ENCODE assay signal across 2 cellular contexts in the genomic region with DNA sequence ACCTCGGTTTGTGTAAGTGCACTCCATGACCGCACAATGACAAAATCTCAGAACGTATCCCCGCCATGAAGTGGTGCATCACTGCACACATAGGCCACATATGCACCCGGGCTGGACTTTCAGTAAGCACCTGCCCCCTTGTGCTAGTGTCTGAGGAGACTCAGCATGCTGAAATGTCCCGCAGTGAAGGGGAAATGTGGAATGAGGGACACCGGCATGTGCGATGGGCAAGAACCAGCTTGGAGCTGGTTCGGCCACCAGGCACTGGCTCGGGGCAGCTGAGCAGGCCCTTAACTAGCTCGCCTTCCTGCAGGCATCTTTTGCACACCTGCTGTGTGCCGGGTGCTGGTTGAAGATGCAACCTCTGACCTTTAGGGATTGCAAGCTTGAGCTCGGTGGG.
TF ChIP-seq lines count a peak whose summit lies in the region.

No MANE protein-coding gene starts in this region.

TF ChIP-seq in IMR-90, 13 proteins besides CTCF, POLR2A, EP300 and RAD21:
- no peak for TF ChIP-seq BHLHE40 (IDR thresholded peaks at IDR 0.05; ENCODE audit: low read depth, low read length)
- TF ChIP-seq RCOR1 (IDR thresholded peaks at IDR 0.05; ENCODE audit: insufficient replicate concordance, low read length) = no peak
- TF ChIP-seq, protein P1, sequence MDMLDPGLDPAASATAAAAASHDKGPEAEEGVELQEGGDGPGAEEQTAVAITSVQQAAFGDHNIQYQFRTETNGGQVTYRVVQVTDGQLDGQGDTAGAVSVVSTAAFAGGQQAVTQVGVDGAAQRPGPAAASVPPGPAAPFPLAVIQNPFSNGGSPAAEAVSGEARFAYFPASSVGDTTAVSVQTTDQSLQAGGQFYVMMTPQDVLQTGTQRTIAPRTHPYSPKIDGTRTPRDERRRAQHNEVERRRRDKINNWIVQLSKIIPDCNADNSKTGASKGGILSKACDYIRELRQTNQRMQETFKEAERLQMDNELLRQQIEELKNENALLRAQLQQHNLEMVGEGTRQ (IDR thresholded peaks at IDR 0.05; ENCODE audit: low read depth, low read length) = no peak
- no peak for TF ChIP-seq RFX5 (IDR thresholded peaks at IDR 0.05; ENCODE audit: low read depth, low read length)
- TF ChIP-seq MAFK (IDR thresholded peaks at IDR 0.05; ENCODE audit: low read depth, low read length) = no peak
- TF ChIP-seq SMC3 (IDR thresholded peaks at IDR 0.05; ENCODE audit: low read depth, low read length) = no peak
- no peak for TF ChIP-seq MXI1 (IDR thresholded peaks at IDR 0.05; ENCODE audit: borderline replicate concordance, low read depth, low read length)
- TF ChIP-seq, protein P2, sequence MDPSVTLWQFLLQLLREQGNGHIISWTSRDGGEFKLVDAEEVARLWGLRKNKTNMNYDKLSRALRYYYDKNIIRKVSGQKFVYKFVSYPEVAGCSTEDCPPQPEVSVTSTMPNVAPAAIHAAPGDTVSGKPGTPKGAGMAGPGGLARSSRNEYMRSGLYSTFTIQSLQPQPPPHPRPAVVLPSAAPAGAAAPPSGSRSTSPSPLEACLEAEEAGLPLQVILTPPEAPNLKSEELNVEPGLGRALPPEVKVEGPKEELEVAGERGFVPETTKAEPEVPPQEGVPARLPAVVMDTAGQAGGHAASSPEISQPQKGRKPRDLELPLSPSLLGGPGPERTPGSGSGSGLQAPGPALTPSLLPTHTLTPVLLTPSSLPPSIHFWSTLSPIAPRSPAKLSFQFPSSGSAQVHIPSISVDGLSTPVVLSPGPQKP (IDR thresholded peaks at IDR 0.05; ENCODE audit: borderline replicate concordance, low read depth, low read length) = no peak
- no peak for TF ChIP-seq CHD1 (IDR thresholded peaks at IDR 0.05; ENCODE audit: low read depth, low read length)
- no peak for TF ChIP-seq MAZ (IDR thresholded peaks at IDR 0.05; ENCODE audit: borderline replicate concordance, low read depth, low read length)
- no peak for TF ChIP-seq CEBPB (IDR thresholded peaks at IDR 0.05; ENCODE audit: low read depth, low read length)
- TF ChIP-seq NFE2L2 (IDR thresholded peaks at IDR 0.05; ENCODE audit: low read depth, low read length) = no peak
- no peak for TF ChIP-seq FOS (IDR thresholded peaks at IDR 0.05; ENCODE audit: low read depth, low read length)

TF ChIP-seq in H1, 55 proteins besides CTCF, POLR2A, EP300 and RAD21:
- no peak for TF ChIP-seq TEAD4 (IDR thresholded peaks at IDR 0.05; ENCODE audit: low read depth, low read length)
- no peak for TF ChIP-seq HDAC6 (IDR thresholded peaks at IDR 0.05; ENCODE audit: low read depth, low read length)
- TF ChIP-seq SIRT6 (IDR thresholded peaks at IDR 0.05; ENCODE audit: low read length) = no peak
- TF ChIP-seq, protein P3, sequence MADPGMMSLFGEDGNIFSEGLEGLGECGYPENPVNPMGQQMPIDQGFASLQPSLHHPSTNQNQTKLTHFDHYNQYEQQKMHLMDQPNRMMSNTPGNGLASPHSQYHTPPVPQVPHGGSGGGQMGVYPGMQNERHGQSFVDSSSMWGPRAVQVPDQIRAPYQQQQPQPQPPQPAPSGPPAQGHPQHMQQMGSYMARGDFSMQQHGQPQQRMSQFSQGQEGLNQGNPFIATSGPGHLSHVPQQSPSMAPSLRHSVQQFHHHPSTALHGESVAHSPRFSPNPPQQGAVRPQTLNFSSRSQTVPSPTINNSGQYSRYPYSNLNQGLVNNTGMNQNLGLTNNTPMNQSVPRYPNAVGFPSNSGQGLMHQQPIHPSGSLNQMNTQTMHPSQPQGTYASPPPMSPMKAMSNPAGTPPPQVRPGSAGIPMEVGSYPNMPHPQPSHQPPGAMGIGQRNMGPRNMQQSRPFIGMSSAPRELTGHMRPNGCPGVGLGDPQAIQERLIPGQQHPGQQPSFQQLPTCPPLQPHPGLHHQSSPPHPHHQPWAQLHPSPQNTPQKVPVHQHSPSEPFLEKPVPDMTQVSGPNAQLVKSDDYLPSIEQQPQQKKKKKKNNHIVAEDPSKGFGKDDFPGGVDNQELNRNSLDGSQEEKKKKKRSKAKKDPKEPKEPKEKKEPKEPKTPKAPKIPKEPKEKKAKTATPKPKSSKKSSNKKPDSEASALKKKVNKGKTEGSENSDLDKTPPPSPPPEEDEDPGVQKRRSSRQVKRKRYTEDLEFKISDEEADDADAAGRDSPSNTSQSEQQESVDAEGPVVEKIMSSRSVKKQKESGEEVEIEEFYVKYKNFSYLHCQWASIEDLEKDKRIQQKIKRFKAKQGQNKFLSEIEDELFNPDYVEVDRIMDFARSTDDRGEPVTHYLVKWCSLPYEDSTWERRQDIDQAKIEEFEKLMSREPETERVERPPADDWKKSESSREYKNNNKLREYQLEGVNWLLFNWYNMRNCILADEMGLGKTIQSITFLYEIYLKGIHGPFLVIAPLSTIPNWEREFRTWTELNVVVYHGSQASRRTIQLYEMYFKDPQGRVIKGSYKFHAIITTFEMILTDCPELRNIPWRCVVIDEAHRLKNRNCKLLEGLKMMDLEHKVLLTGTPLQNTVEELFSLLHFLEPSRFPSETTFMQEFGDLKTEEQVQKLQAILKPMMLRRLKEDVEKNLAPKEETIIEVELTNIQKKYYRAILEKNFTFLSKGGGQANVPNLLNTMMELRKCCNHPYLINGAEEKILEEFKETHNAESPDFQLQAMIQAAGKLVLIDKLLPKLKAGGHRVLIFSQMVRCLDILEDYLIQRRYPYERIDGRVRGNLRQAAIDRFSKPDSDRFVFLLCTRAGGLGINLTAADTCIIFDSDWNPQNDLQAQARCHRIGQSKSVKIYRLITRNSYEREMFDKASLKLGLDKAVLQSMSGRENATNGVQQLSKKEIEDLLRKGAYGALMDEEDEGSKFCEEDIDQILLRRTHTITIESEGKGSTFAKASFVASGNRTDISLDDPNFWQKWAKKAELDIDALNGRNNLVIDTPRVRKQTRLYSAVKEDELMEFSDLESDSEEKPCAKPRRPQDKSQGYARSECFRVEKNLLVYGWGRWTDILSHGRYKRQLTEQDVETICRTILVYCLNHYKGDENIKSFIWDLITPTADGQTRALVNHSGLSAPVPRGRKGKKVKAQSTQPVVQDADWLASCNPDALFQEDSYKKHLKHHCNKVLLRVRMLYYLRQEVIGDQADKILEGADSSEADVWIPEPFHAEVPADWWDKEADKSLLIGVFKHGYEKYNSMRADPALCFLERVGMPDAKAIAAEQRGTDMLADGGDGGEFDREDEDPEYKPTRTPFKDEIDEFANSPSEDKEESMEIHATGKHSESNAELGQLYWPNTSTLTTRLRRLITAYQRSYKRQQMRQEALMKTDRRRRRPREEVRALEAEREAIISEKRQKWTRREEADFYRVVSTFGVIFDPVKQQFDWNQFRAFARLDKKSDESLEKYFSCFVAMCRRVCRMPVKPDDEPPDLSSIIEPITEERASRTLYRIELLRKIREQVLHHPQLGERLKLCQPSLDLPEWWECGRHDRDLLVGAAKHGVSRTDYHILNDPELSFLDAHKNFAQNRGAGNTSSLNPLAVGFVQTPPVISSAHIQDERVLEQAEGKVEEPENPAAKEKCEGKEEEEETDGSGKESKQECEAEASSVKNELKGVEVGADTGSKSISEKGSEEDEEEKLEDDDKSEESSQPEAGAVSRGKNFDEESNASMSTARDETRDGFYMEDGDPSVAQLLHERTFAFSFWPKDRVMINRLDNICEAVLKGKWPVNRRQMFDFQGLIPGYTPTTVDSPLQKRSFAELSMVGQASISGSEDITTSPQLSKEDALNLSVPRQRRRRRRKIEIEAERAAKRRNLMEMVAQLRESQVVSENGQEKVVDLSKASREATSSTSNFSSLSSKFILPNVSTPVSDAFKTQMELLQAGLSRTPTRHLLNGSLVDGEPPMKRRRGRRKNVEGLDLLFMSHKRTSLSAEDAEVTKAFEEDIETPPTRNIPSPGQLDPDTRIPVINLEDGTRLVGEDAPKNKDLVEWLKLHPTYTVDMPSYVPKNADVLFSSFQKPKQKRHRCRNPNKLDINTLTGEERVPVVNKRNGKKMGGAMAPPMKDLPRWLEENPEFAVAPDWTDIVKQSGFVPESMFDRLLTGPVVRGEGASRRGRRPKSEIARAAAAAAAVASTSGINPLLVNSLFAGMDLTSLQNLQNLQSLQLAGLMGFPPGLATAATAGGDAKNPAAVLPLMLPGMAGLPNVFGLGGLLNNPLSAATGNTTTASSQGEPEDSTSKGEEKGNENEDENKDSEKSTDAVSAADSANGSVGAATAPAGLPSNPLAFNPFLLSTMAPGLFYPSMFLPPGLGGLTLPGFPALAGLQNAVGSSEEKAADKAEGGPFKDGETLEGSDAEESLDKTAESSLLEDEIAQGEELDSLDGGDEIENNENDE (IDR thresholded peaks at IDR 0.05; ENCODE audit: insufficient replicate concordance, low read length) = no peak
- TF ChIP-seq FOSL1 (IDR thresholded peaks at IDR 0.05; ENCODE audit: insufficient read depth, low read depth, low read length) = no peak
- no peak for TF ChIP-seq KDM5A (IDR thresholded peaks at IDR 0.05; ENCODE audit: low read length)
- TF ChIP-seq NANOG (IDR thresholded peaks at IDR 0.05; ENCODE audit: insufficient read depth, low read depth, low read length, poor library complexity, severe bottlenecking) = no peak
- TF ChIP-seq BRCA1 (IDR thresholded peaks at IDR 0.05; ENCODE audit: low read depth, low read length) = no peak
- TF ChIP-seq JUN (IDR thresholded peaks at IDR 0.05; ENCODE audit: low read depth, low read length) = no peak
- TF ChIP-seq SP2 (IDR thresholded peaks at IDR 0.05; ENCODE audit: low read length) = no peak
- TF ChIP-seq SIX5 (IDR thresholded peaks at IDR 0.05; ENCODE audit: low read depth, low read length) = no peak
- no peak for TF ChIP-seq GTF2F1 (IDR thresholded peaks at IDR 0.05; ENCODE audit: borderline replicate concordance, low read depth, low read length)
- no peak for TF ChIP-seq TAF7 (optimal IDR thresholded peaks at IDR 0.05; ENCODE audit: borderline replicate concordance, low read depth, low read length)
